In the genomic region with DNA sequence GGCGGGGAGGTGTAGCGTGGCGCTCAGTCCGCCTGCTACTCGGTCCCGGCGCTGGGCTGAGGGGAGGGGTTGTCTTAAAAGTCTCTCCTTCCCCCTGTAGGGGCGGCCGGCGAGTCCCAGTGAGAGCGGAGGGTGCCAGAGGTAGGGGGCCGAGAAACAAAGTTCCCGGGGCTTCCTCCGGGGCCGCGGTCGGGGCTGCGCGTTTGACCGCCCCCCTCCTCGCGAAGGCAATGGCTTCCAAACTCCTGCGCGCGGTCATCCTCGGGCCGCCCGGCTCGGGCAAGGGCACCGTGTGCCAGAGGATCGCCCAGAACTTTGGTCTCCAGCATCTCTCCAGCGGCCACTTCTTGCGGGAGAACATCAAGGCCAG, we compare ENCODE assay signal across 8 cellular contexts. TPM values are rescaled to one million over a fixed set of nuclear protein-coding genes. Genes with fewer than 3 reads are reported as not detected.
DNase-seq lines count a peak whose midpoint lies in the region; ATAC-seq, FAIRE-seq and TF ChIP-seq lines count a peak whose summit lies in the region.
"Not testable (repeated sequence)": the region's sequence is repeated elsewhere in the genome, so short reads cannot be mapped to it uniquely, and the experiment has no call there.

Gene AK4, plus strand, starts transcription at position 26 of the 370 bp plus-strand sequence. Its CDS starts 205 bp downstream, at position 231.

- in situ Hi-C loops in Panc1 (cut with HindIII; ENCODE audit: low pct_unique_long_range_greater_than_20kb, low sequenced_read_pairs): not testable (repeated sequence)

- H3K27me3 Mint-ChIP-seq in CD4-positive, CD25-positive, alpha-beta regulatory T cell: peaks cover 59% of the 10 kb centered on the region

- POLR2A ChIA-PET in Panc1 (lab: Charles Lee): not testable (repeated sequence)

- TF ChIP-seq CTCF in Panc1 (IDR thresholded peaks at IDR 0.05); fibroblast of pulmonary artery (IDR thresholded peaks at IDR 0.05; ENCODE audit: low read length, missing control alignments): not testable (repeated sequence)

- H3K4me1 ChIP-seq in CD4-positive, CD25-positive, alpha-beta regulatory T cell (ENCODE audit: control insufficient read depth, insufficient read depth, low read length, poor library complexity, severe bottlenecking): peaks cover 24% of the 10 kb centered on the region
- H3K4me1 ChIP-seq in Panc1 (ENCODE audit: control insufficient read depth, insufficient read depth, low read length); mesodermal cell (ENCODE audit: control insufficient read depth, insufficient read depth, low read length, poor library complexity, severe bottlenecking); small intestine (ENCODE audit: control insufficient read depth in 2 of 2, insufficient read depth in 1 of 2, low read depth in 1 of 2, low read length in 1 of 2): not testable (repeated sequence)

- peaks cover 25% of the 10 kb centered on the region for H3K27me3 ChIP-seq in CD4-positive, CD25-positive, alpha-beta regulatory T cell (ENCODE audit: control insufficient read depth, insufficient read depth, low read length)
- H3K27me3 ChIP-seq in Panc1 (ENCODE audit: control insufficient read depth, insufficient read depth, low read length): peaks cover 15% of the 10 kb centered on the region
- not testable (repeated sequence) for H3K27me3 ChIP-seq in small intestine (ENCODE audit: control insufficient read depth in 2 of 2, insufficient read depth in 2 of 2, low read length in 2 of 2)

- not testable (repeated sequence) for ATAC-seq in CD4-positive, CD25-positive, alpha-beta regulatory T cell (ENCODE audit: low read depth in 2 of 2)
- ATAC-seq in GM21381 (IDR thresholded peaks at IDR 0.05; ENCODE audit: unreplicated experiment): peak; percentile 5
- ATAC-seq in HG03066 (IDR thresholded peaks at IDR 0.05; ENCODE audit: low read depth, unreplicated experiment): peak; percentile 10
- ATAC-seq in Panc1: peak; percentile 74

- H3K27ac Mint-ChIP-seq in CD4-positive, CD25-positive, alpha-beta regulatory T cell: not testable (repeated sequence)

- not testable (repeated sequence) for H3K27ac ChIP-seq in CD4-positive, CD25-positive, alpha-beta regulatory T cell (ENCODE audit: insufficient read depth, low read length, poor library complexity, severe bottlenecking); Panc1 (ENCODE audit: low read length); adipose tissue (ENCODE audit: low read depth, low read length); mesodermal cell (ENCODE audit: low read depth, low read length, severe bottlenecking); small intestine (ENCODE audit: low read depth in 1 of 2, low read length in 1 of 2)

- not testable (repeated sequence) for H3K9me3 Mint-ChIP-seq in CD4-positive, CD25-positive, alpha-beta regulatory T cell

- H3K4me1 Mint-ChIP-seq in CD4-positive, CD25-positive, alpha-beta regulatory T cell: peaks cover 0 to 19% (median 9%) of the 10 kb centered on the region in 4 donors

- H3K36me3 ChIP-seq in CD4-positive, CD25-positive, alpha-beta regulatory T cell (ENCODE audit: control insufficient read depth, insufficient read depth, low read length); Panc1 (ENCODE audit: control insufficient read depth, insufficient read depth, low read length); mesodermal cell (ENCODE audit: control insufficient read depth, insufficient read depth, low read length); small intestine (ENCODE audit: control insufficient read depth in 2 of 2, insufficient read depth in 2 of 2, low read length in 2 of 2): not testable (repeated sequence)

- 0% methylated on average over 8 to 18 of the region's 33 CpGs for WGBS in adipose tissue, 3 donors
- WGBS in mesodermal cell (ENCODE audit: insufficient coverage in 2 of 2), 2 experiments: 0% methylated on average over 2 of the region's 33 CpGs; no CpG with 5 or more reads in 1 of the 2 experiments
- 0 to 1% (median 0%) methylated on average over 2 to 10 of the region's 33 CpGs for WGBS in small intestine, 3 donors

- BruUV-seq in Panc1 (replicated peaks; lab: Mats Ljungman, UMichigan): not testable (repeated sequence)

- not testable (repeated sequence) for H3K4me3 ChIP-seq in CD4-positive, CD25-positive, alpha-beta regulatory T cell (ENCODE audit: low read depth, low read length)
- peak within 1 kb of the TSS; percentile 55 to 56 for H3K4me3 ChIP-seq in Panc1 (ENCODE audit: low read depth in 2 of 2, low read length in 2 of 2)
- peak within 1 kb of the TSS; percentile 68 for H3K4me3 ChIP-seq in fibroblast of pulmonary artery (replicated peaks; ENCODE audit: low read depth, low read length)
- peak within 1 kb of the TSS; percentile 64 for H3K4me3 ChIP-seq in mesodermal cell (ENCODE audit: extremely low read depth, insufficient read depth, low read length, poor library complexity, severe bottlenecking)
- peak within 1 kb of the TSS; percentile 58 to 71 for H3K4me3 ChIP-seq in small intestine (ENCODE audit: low read depth in 1 of 2, low read length in 2 of 2)

- not testable (repeated sequence) for FAIRE-seq in small intestine (lab: Jason Lieb, UNC)

- H3K36me3 Mint-ChIP-seq in CD4-positive, CD25-positive, alpha-beta regulatory T cell: not testable (repeated sequence)

- intact Hi-C loops in Panc1 (cut with micrococcal nuclease; ENCODE audit: unreplicated experiment): not testable (repeated sequence)

- H3K4me3 Mint-ChIP-seq in CD4-positive, CD25-positive, alpha-beta regulatory T cell: peak within 1 kb of the TSS; percentile 67 to 88 (median 83)

- not testable (repeated sequence) for H3K9me3 ChIP-seq in CD4-positive, CD25-positive, alpha-beta regulatory T cell (ENCODE audit: control insufficient read depth in 2 of 2, low read length in 2 of 2); Panc1 (ENCODE audit: control insufficient read depth, insufficient read depth, low read depth, low read length); mesodermal cell (ENCODE audit: control insufficient read depth, low read length); small intestine (ENCODE audit: control insufficient read depth, low read depth)

- CTCF ChIA-PET in Panc1 (lab: Charles Lee): not testable (repeated sequence)

- DNase-seq in CD4-positive, CD25-positive, alpha-beta regulatory T cell; Panc1 (ENCODE audit: low read depth, low spot score); fibroblast of pulmonary artery (ENCODE audit: low read depth); small intestine: not testable (repeated sequence)

RNA-seq across cellular contexts. Expression of gene AK4, which starts in this region (rescaled TPM):
- 0.35 TPM for total RNA-seq in CD4-positive, CD25-positive, alpha-beta regulatory T cell
- under 1 TPM in 3 of 4 donors, not detected in 1; 0.08 to 0.56 (median 0.17) TPM for polyA plus RNA-seq in CD4-positive, CD25-positive, alpha-beta regulatory T cell
- 26.8 TPM for total RNA-seq in Panc1 (2021; ENCODE audit: unreplicated experiment)
- 12.1 TPM for polyA plus RNA-seq in Panc1 (2012; ENCODE audit: insufficient read length)
- polyA plus RNA-seq in adipose tissue (10 to 100 TPM in 2 of 3 donors, 1 to 10 TPM in 1; 4.6 to 62.7 (median 19.3) TPM), small intestine (1 to 10 TPM; 2.0 to 6.7 (median 2.4) TPM)
- 5.0 TPM for polyA plus RNA-seq in mesodermal cell (2013, experiment 1 of 2)
- polyA plus RNA-seq in mesodermal cell (2013, experiment 2 of 2): 6.6 TPM

Comparison
In these comparisons a context has a peak if more than half of its experiments do, and no peak if none do; other contexts are left out.
1. RNA of gene AK4 (total RNA-seq): 26.8 TPM in Panc1 (single experiment); 0.35 TPM in CD4-positive, CD25-positive, alpha-beta regulatory T cell (single experiment); every median in the first group is over 10 times any median in the second.